12 cellular contexts compared by ENCODE assay signal in genomic region chr5:150492621-150493020, GRCh38. TPM values are rescaled to one million over a fixed set of nuclear protein-coding genes. Genes with fewer than 3 reads are reported as not detected.
A peak's percentile ranks its signal among the peaks of the same experiment; 100 is the strongest.
DNase-seq lines count a peak whose midpoint lies in the region; ATAC-seq and TF ChIP-seq lines count a peak whose summit lies in the region.
"Had no signal": no experiment of that assay in that cellular context is flagged by ENCODE, and none has a peak within 500 bp of the region (broad histone marks: within the 10 kb centered on the region; RNA-seq: fewer than 3 reads in every experiment).

No MANE protein-coding gene starts in this region.

- H3K27me3 ChIP-seq in heart right ventricle (no peaks in the 10 kb centered on the region), lung (ENCODE audit: control insufficient read depth, insufficient read depth) (no peaks in the 10 kb centered on the region), upper lobe of right lung (no peaks in the 10 kb centered on the region)

- DNase-seq in heart right ventricle (no peak), cardiac septum (ENCODE audit: low spot score) (no peak), choroid plexus epithelial cell (ENCODE audit: low read depth) (peak; percentile 69), lung (ENCODE audit: low spot score) (no peak), upper lobe of right lung (no peak), NCI-H128 (lab: John Stamatoyannopoulos, UW; ENCODE audit: unreplicated experiment) (no peak), hypothalamus (lab: John Stamatoyannopoulos, UW) (no peak), NCI-H526 (lab: John Stamatoyannopoulos, UW) (no peak)
- DNase-seq: activated T-cell treated with anti-CD3 and anti-CD28 coated beads for 4 hours; cortex of kidney; NCI-H1105; stimulated activated CD4-positive, alpha-beta T cell treated with anti-CD3 and anti-CD28 coated beads, Interleukin-12 subunit alpha, Interleukin-12 subunit beta, amount 100 ng/mL, for 4 hours had no signal

- intact Hi-C loops in heart right ventricle (cut with DNase I) = no loop called here
- intact Hi-C loops in cardiac septum (cut with DNase I) = no loop called here
- intact Hi-C loops in upper lobe of right lung (cut with DNase I) = no loop called here

- 60 to 62% methylated on average over 6 of the region's 6 CpGs for WGBS in heart right ventricle, 2 donors
- WGBS in lung, 2 donors = 78 to 82% methylated on average over 6 of the region's 6 CpGs

- H3K4me1 ChIP-seq in heart right ventricle = peaks cover 49 to 88% (median 75%) of the 10 kb centered on the region in 9 donors
- peaks cover 43 to 51% of the 10 kb centered on the region in 2 donors for H3K4me1 ChIP-seq in lung (ENCODE audit: control insufficient read depth in 2 of 2, insufficient read depth in 2 of 2, low read length in 2 of 2)
- peaks cover 75% of the 10 kb centered on the region for H3K4me1 ChIP-seq in upper lobe of right lung

- TF ChIP-seq CTCF in heart right ventricle (IDR thresholded peaks at IDR 0.05) (no peak), choroid plexus epithelial cell (conservative IDR thresholded peaks at IDR 0.05; ENCODE audit: low read depth, low read length) (no peak), lung (IDR thresholded peaks at IDR 0.05; ENCODE audit: control extremely low read depth, extremely low read depth) (no peak), upper lobe of right lung (IDR thresholded peaks at IDR 0.05) (no peak)

- H3K36me3 ChIP-seq in heart right ventricle (peaks cover 0 to 29% (median 0%) of the 10 kb centered on the region in 9 donors), lung (ENCODE audit: control insufficient read depth in 2 of 2, insufficient read depth in 2 of 2, low read length in 2 of 2) (peaks cover 0 to 7% of the 10 kb centered on the region in 2 donors), upper lobe of right lung (peaks cover 7% of the 10 kb centered on the region)

- no peaks in the 10 kb centered on the region for H3K9me3 ChIP-seq in heart right ventricle
- H3K9me3 ChIP-seq in lung (ENCODE audit: control insufficient read depth in 2 of 2, insufficient read depth in 1 of 2, low read length in 1 of 2) = no peaks in the 10 kb centered on the region
- no peaks in the 10 kb centered on the region for H3K9me3 ChIP-seq in upper lobe of right lung

- peak overlapping the region in 8 of 10 donors; percentile 43 to 99 (median 96) for H3K27ac ChIP-seq in heart right ventricle
- peak overlapping the region; percentile 3 to 5 for H3K27ac ChIP-seq in lung (ENCODE audit: low read depth in 1 of 2, low read length in 1 of 2)
- peak overlapping the region; percentile 91 for H3K27ac ChIP-seq in upper lobe of right lung

- ATAC-seq in heart right ventricle (no peak), lung (ENCODE audit: insufficient read depth, low FRiP score) (no peak), upper lobe of right lung (no peak)

- H3K4me3 ChIP-seq in heart right ventricle = no peak overlapping the region
- no peak overlapping the region for H3K4me3 ChIP-seq in choroid plexus epithelial cell (ENCODE audit: low read depth, low read length)
- H3K4me3 ChIP-seq in lung = no peak overlapping the region
- H3K4me3 ChIP-seq in upper lobe of right lung = no peak overlapping the region

RNA-seq across cellular contexts. Expression of gene NDST1, which starts 15.3 kb away (rescaled TPM):
- total RNA-seq in heart right ventricle (10 to 100 TPM; 50.3 to 86.1 (median 61.5) TPM), cardiac septum (67.6 TPM), lung (100 to 1,000 TPM in 1 of 2 donors, 10 to 100 TPM in 1; 71.6 to 145 TPM), upper lobe of right lung (143 TPM)
- polyA plus RNA-seq in heart right ventricle (10 to 100 TPM; 14.8 to 15.9 TPM), lung (10 to 100 TPM; 45.6 to 49.8 TPM)

RNA-seq across cellular contexts. Expression of gene RPS14, which starts 43.1 kb away (rescaled TPM):
- 1,000 to 10,000 TPM in 9 of 10 donors, 100 to 1,000 TPM in 1; 984 to 1,344 (median 1,239) TPM for total RNA-seq in heart right ventricle
- 1,000 to 10,000 TPM; 1,373 to 4,233 TPM for polyA plus RNA-seq in heart right ventricle
- 852 TPM for total RNA-seq in cardiac septum
- 1,000 to 10,000 TPM; 1,065 to 1,395 TPM for total RNA-seq in lung
- polyA plus RNA-seq in lung = 1,000 to 10,000 TPM; 3,509 to 4,623 TPM
- 1,578 TPM for total RNA-seq in upper lobe of right lung

Comparison
In these comparisons a context has a peak if more than half of its experiments do, and no peak if none do; other contexts are left out.
1. H3K27ac ChIP-seq: peak in every context shown above with its lines; median percentile 96 in heart right ventricle; 91 in upper lobe of right lung; 4 in lung.